In the genomic region with DNA sequence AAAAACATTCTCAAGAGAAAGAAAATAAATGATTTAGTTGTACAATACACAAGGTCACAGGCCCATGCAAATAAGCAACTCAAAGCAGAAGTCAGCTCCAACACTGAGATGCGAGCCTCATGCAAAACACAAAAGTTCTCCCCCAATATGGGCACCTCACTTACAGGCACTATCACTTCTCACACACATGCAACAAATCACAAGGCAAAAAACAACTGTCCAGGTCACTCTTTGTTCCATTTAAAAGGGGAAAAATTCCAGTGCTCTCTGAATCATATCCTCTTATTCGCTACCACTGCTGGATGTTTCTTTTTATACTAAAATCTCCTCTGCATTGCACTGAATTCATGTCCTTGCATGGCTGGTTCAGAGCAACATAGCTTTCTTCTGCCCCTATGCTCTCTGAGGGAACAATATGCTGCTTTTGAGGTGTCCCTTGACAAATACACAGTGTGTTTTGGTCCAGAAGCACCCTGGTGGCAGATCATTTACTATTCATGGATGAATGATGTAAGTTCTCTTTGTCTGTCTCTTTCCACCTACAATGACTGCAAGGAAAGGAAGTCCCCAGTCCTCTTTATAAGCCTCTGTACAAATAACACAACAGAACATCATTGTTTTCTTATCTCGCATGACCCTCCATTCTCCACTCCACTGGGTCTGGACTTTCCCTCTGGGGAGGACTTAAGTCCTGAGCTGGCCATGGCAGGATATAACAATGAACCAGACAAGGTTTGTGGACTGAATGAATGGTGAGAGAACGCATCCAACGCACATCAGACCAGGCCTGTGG, we compare ENCODE assay signal across 9 cellular contexts.
DNase-seq lines count a peak whose midpoint lies in the region; ATAC-seq and TF ChIP-seq lines count a peak whose summit lies in the region.
"Had no signal": no experiment of that assay in that cellular context is flagged by ENCODE, and none has a peak within 500 bp of the region (broad histone marks: within the 10 kb centered on the region; RNA-seq: fewer than 3 reads in every experiment).

No MANE protein-coding gene starts in this region.

- no peaks in the 10 kb centered on the region for H3K4me1 ChIP-seq in suprapubic skin

- no peak for TF ChIP-seq EP300 in suprapubic skin (IDR thresholded peaks at IDR 0.05)

- H3K27ac ChIP-seq in suprapubic skin = no peak overlapping the region

- no peak for TF ChIP-seq POLR2A in suprapubic skin (IDR thresholded peaks at IDR 0.05)

- H3K4me3 ChIP-seq in suprapubic skin = no peak overlapping the region

- peak; percentile 75 for ATAC-seq in GM19351 (IDR thresholded peaks at IDR 0.05; ENCODE audit: unreplicated experiment)
- ATAC-seq in HG03354 (IDR thresholded peaks at IDR 0.05; ENCODE audit: poor library complexity, severe bottlenecking, unreplicated experiment) = peak; percentile 60

- no peaks in the 10 kb centered on the region for H3K9me3 ChIP-seq in suprapubic skin

- H3K27me3 ChIP-seq in suprapubic skin = no peaks in the 10 kb centered on the region

- peaks cover 7% of the 10 kb centered on the region for H3K36me3 ChIP-seq in suprapubic skin

- 90% methylated on average over 5 of the region's 5 CpGs for WGBS in suprapubic skin

- DNase-seq in COLO829 (ENCODE audit: low spot score) (peak; percentile 31), dermis blood vessel endothelial cell (peak; percentile 83), SIG-M5 treated with dmso at 0.1 percent for 504 hours (lab: John Stamatoyannopoulos, UW; ENCODE audit: unreplicated experiment) (no peak), iPS-NIHi7 (ENCODE audit: extremely low spot score) (no peak), inferior parietal cortex (ENCODE audit: extremely low spot score) (no peak), suprapubic skin (ENCODE audit: low spot score in 2 of 2) (no peak)
- DNase-seq: hippocampal formation had no signal

- no peak for TF ChIP-seq CTCF in suprapubic skin (IDR thresholded peaks at IDR 0.05)

Comparison
In these comparisons a context has a peak if more than half of its experiments do, and no peak if none do; other contexts are left out.
1. DNase-seq: peak in COLO829 (single experiment) and dermis blood vessel endothelial cell (single experiment); none in SIG-M5 treated with dmso at 0.1 percent for 504 hours (single experiment), iPS-NIHi7 (single experiment), inferior parietal cortex (single experiment) and suprapubic skin (0 of 2).